ENCODE assay signal across 10 cellular contexts in genomic region chr20:46683620-46683938, GRCh38. TPM values are rescaled to one million over a fixed set of nuclear protein-coding genes. Genes with fewer than 3 reads are reported as not detected.
DNase-seq lines count a peak whose midpoint lies in the region; ATAC-seq and TF ChIP-seq lines count a peak whose summit lies in the region.
"Had no signal": no experiment of that assay in that cellular context is flagged by ENCODE, and none has a peak within 500 bp of the region (broad histone marks: within the 10 kb centered on the region; RNA-seq: fewer than 3 reads in every experiment).

No MANE protein-coding gene starts in this region.

- no peak for ATAC-seq in natural killer cell
- ATAC-seq in natural killer cell treated with Interleukin-12 subunit alpha and Interleukin-12 subunit beta and Interleukin-15 and Interleukin-18, amount 100 ng/mL, for 72 hours: no peak
- ATAC-seq: stimulated activated effector memory CD8-positive, alpha-beta T cell treated with anti-CD3 and anti-CD28 coated beads, Interleukin-12 subunit alpha, Interleukin-12 subunit beta, amount 100 ng/mL, for 72 hours had no signal

- 36 to 45% methylated on average over 9 of the region's 9 CpGs for WGBS in esophagus, 2 donors

- H3K4me1 Mint-ChIP-seq in natural killer cell (peaks cover 73 to 74% of the 10 kb centered on the region in 2 donors), CD14-positive monocyte (peaks cover 48% of the 10 kb centered on the region)
- peaks cover 47 to 56% of the 10 kb centered on the region in 2 donors for H3K4me1 Mint-ChIP-seq in natural killer cell treated with Interleukin-12 subunit alpha and Interleukin-12 subunit beta and Interleukin-15 and Interleukin-18, amount 100 ng/mL, for 72 hours (ENCODE audit: low read depth in 2 of 2)

- H3K27ac Mint-ChIP-seq in natural killer cell: peak overlapping the region; percentile 39 to 49
- peak overlapping the region in 1 of 2 donors; percentile 4 for H3K27ac Mint-ChIP-seq in natural killer cell treated with Interleukin-12 subunit alpha and Interleukin-12 subunit beta and Interleukin-15 and Interleukin-18, amount 100 ng/mL, for 72 hours
- no peak overlapping the region for H3K27ac Mint-ChIP-seq in CD14-positive monocyte

- peak overlapping the region; percentile 17 for H3K9ac ChIP-seq in muscle layer of colon (ENCODE audit: low read length)

- H3K9me3 ChIP-seq in esophagus (ENCODE audit: control insufficient read depth in 2 of 2, insufficient read depth in 1 of 2, low read depth in 1 of 2, low read length in 1 of 2) (peaks cover 0 to 3% of the 10 kb centered on the region in 2 donors), muscle layer of colon (ENCODE audit: low read length) (no peaks in the 10 kb centered on the region)
- H3K9me3 ChIP-seq: gastrocnemius medialis had no signal

- H3K4me3 Mint-ChIP-seq in natural killer cell: no peak overlapping the region
- no peak overlapping the region for H3K4me3 Mint-ChIP-seq in natural killer cell treated with Interleukin-12 subunit alpha and Interleukin-12 subunit beta and Interleukin-15 and Interleukin-18, amount 100 ng/mL, for 72 hours
- no peak overlapping the region for H3K4me3 Mint-ChIP-seq in CD14-positive monocyte
- H3K4me3 Mint-ChIP-seq: stimulated activated effector memory CD8-positive, alpha-beta T cell treated with anti-CD3 and anti-CD28 coated beads, Interleukin-12 subunit alpha, Interleukin-12 subunit beta, amount 100 ng/mL, for 72 hours had no signal

- H3K4me1 ChIP-seq in esophagus (ENCODE audit: control insufficient read depth in 2 of 2, insufficient read depth in 2 of 2, low read length in 1 of 2): peaks cover 0 to 2% of the 10 kb centered on the region in 2 donors
- peaks cover 41% of the 10 kb centered on the region for H3K4me1 ChIP-seq in muscle layer of colon (ENCODE audit: insufficient read depth, low read length)

- H3K36me3 ChIP-seq in esophagus (ENCODE audit: control insufficient read depth in 2 of 2, insufficient read depth in 2 of 2, low read length in 1 of 2): peaks cover 0 to 3% of the 10 kb centered on the region in 2 donors
- peaks cover 13% of the 10 kb centered on the region for H3K36me3 ChIP-seq in muscle layer of colon (ENCODE audit: insufficient read depth, low read length)
- H3K36me3 ChIP-seq: gastrocnemius medialis had no signal

- H3K36me3 Mint-ChIP-seq in natural killer cell (peaks cover 8% of the 10 kb centered on the region), CD14-positive monocyte (peaks cover 31 to 35% of the 10 kb centered on the region in 2 donors)
- H3K36me3 Mint-ChIP-seq in natural killer cell treated with Interleukin-12 subunit alpha and Interleukin-12 subunit beta and Interleukin-15 and Interleukin-18, amount 100 ng/mL, for 72 hours: peaks cover 17% of the 10 kb centered on the region

- TF ChIP-seq CTCF in natural killer cell (IDR thresholded peaks at IDR 0.05) (no peak), CD14-positive monocyte (IDR thresholded peaks at IDR 0.05) (no peak)

- H3K27me3 Mint-ChIP-seq in natural killer cell (ENCODE audit: low read depth in 2 of 2) (no peaks in the 10 kb centered on the region), CD14-positive monocyte (ENCODE audit: low read depth in 3 of 3) (peaks cover 1 to 2% (median 2%) of the 10 kb centered on the region in 3 donors)
- no peaks in the 10 kb centered on the region for H3K27me3 Mint-ChIP-seq in natural killer cell treated with Interleukin-12 subunit alpha and Interleukin-12 subunit beta and Interleukin-15 and Interleukin-18, amount 100 ng/mL, for 72 hours

- no peaks in the 10 kb centered on the region for H3K27me3 ChIP-seq in esophagus (ENCODE audit: control insufficient read depth in 1 of 2, insufficient read depth in 2 of 2, low read length in 2 of 2)
- H3K27me3 ChIP-seq in muscle layer of colon (ENCODE audit: control insufficient read depth in 1 of 2, insufficient read depth in 2 of 2, low read length in 2 of 2): no peaks in the 10 kb centered on the region
- H3K27me3 ChIP-seq: gastrocnemius medialis had no signal

- H3K4me3 ChIP-seq in esophagus (ENCODE audit: low read depth in 1 of 2, low read length in 2 of 2) (peak overlapping the region in 1 of 2 donors; percentile 30), muscle layer of colon (ENCODE audit: low read depth in 1 of 2, low read length in 2 of 2) (peak overlapping the region; percentile 38 to 54)

- DNase-seq in natural killer cell (no peak), CD14-positive monocyte (ENCODE audit: low spot score) (no peak), pons (ENCODE audit: low spot score) (no peak), SW 1271 (lab: John Stamatoyannopoulos, UW) (no peak)
- DNase-seq in natural killer cell treated with Interleukin-12 subunit alpha and Interleukin-12 subunit beta and Interleukin-15 and Interleukin-18, amount 100 ng/mL, for 72 hours (ENCODE audit: low spot score): no peak
- DNase-seq in stimulated activated CD8-positive, alpha-beta memory T cell treated with anti-CD3 and anti-CD28 coated beads, Interleukin-4, amount 100 ng/mL, for 48 hours: no peak
- DNase-seq: gastrocnemius medialis had no signal

- intact Hi-C loops in natural killer cell (cut with micrococcal nuclease): loop anchor here (2.0 to 10.0 kb wide), 4 partner anchors 121 to 659 kb away; partner anchors contain the start of gene SLC12A5
- intact Hi-C loops in CD14-positive monocyte (cut with micrococcal nuclease): loop anchor here (10.0 kb wide), 2 partner anchors 129 to 549 kb away; partner anchors contain the start of gene OCSTAMP (in 1 of the 2)

- peak overlapping the region; percentile 26 to 73 for H3K27ac ChIP-seq in esophagus (ENCODE audit: low read depth in 2 of 2, low read length in 1 of 2)
- no peak overlapping the region for H3K27ac ChIP-seq in muscle layer of colon (ENCODE audit: low read depth, low read length)
- H3K27ac ChIP-seq: gastrocnemius medialis had no signal

- H3K9me3 Mint-ChIP-seq in natural killer cell (no peaks in the 10 kb centered on the region), CD14-positive monocyte (no peaks in the 10 kb centered on the region)
- H3K9me3 Mint-ChIP-seq in natural killer cell treated with Interleukin-12 subunit alpha and Interleukin-12 subunit beta and Interleukin-15 and Interleukin-18, amount 100 ng/mL, for 72 hours: no peaks in the 10 kb centered on the region
- H3K9me3 Mint-ChIP-seq: stimulated activated effector memory CD8-positive, alpha-beta T cell treated with anti-CD3 and anti-CD28 coated beads, Interleukin-12 subunit alpha, Interleukin-12 subunit beta, amount 100 ng/mL, for 72 hours had no signal

RNA-seq across cellular contexts. Expression of gene TP53RK, which starts 5.7 kb away (rescaled TPM):
- total RNA-seq in natural killer cell: 10 to 100 TPM in 1 of 3 donors, 1 to 10 TPM in 2; 5.0 to 10.4 (median 7.8) TPM
- total RNA-seq in natural killer cell treated with Interleukin-12 subunit alpha and Interleukin-12 subunit beta and Interleukin-15 and Interleukin-18, amount 100 ng/mL, for 72 hours: 10 to 100 TPM; 14.1 to 16.8 TPM
- polyA plus RNA-seq in esophagus (1 to 10 TPM; 8.0 to 9.9 TPM), CD14-positive monocyte (10 to 100 TPM in 1 of 2 donors, 1 to 10 TPM in 1; 9.5 to 10.9 TPM)

RNA-seq across cellular contexts. Expression of gene SLC2A10, which starts 25.9 kb away (rescaled TPM):
- 1 to 10 TPM in 1 of 3 donors, under 1 TPM in 2; 0.26 to 2.2 (median 0.79) TPM for total RNA-seq in natural killer cell
- 1 to 10 TPM in 1 of 2 donors, under 1 TPM in 1; 0.64 to 1.5 TPM for total RNA-seq in natural killer cell treated with Interleukin-12 subunit alpha and Interleukin-12 subunit beta and Interleukin-15 and Interleukin-18, amount 100 ng/mL, for 72 hours
- polyA plus RNA-seq in esophagus: 1 to 10 TPM; 2.6 to 5.4 TPM
- not detected for polyA plus RNA-seq in CD14-positive monocyte

RNA-seq across cellular contexts. Expression of gene SLC13A3, which starts 32.3 kb away (rescaled TPM):
- under 1 TPM in 2 of 3 donors, not detected in 1; 0.63 TPM for total RNA-seq in natural killer cell
- total RNA-seq in natural killer cell treated with Interleukin-12 subunit alpha and Interleukin-12 subunit beta and Interleukin-15 and Interleukin-18, amount 100 ng/mL, for 72 hours: under 1 TPM; 0.47 to 0.55 TPM
- polyA plus RNA-seq in esophagus: under 1 TPM; 0.22 to 0.45 TPM
- not detected for polyA plus RNA-seq in CD14-positive monocyte

Comparison
In these comparisons a context has a peak if more than half of its experiments do, and no peak if none do; other contexts are left out.
1. H3K27ac Mint-ChIP-seq: peak in natural killer cell (2 of 2); none in CD14-positive monocyte (0 of 7).